In the genomic region with DNA sequence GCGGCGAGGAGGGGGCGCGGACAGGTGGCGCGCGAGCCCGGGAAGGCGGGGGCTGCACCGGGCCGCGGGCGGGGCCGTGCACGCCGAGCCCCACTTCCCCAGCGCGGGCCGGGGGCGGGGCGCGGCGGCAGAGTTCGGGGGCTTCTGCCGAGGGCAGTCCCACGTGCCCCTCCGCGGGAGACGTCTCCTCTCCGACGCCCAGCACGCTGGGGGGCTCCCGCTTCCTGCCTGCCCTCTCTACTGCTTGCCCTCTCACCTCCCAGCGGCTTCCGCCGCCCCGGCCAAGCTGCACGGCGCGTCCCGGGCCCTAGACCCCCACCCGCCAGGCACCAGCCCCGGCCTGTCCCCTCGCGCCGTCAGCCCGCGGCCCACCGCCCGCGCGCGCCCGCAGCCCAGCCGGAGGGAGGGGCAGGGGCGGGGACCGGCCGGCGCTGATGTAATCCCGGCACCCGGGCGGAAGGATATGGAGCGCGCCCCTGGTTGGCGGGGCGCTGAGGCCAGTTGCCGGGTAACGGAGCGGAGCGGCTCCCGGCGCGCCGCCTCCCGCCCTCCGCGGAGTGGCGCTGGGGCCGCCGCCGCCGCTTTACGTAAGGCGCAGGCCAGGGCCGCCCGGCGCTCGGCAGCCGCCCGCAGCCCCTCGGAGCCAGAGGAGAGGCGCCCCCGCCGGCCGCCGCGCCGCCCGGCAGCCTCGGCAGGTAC, we compare ENCODE assay signal across 1 cellular context.
TF ChIP-seq lines count a peak whose summit lies in the region.

A gene with protein sequence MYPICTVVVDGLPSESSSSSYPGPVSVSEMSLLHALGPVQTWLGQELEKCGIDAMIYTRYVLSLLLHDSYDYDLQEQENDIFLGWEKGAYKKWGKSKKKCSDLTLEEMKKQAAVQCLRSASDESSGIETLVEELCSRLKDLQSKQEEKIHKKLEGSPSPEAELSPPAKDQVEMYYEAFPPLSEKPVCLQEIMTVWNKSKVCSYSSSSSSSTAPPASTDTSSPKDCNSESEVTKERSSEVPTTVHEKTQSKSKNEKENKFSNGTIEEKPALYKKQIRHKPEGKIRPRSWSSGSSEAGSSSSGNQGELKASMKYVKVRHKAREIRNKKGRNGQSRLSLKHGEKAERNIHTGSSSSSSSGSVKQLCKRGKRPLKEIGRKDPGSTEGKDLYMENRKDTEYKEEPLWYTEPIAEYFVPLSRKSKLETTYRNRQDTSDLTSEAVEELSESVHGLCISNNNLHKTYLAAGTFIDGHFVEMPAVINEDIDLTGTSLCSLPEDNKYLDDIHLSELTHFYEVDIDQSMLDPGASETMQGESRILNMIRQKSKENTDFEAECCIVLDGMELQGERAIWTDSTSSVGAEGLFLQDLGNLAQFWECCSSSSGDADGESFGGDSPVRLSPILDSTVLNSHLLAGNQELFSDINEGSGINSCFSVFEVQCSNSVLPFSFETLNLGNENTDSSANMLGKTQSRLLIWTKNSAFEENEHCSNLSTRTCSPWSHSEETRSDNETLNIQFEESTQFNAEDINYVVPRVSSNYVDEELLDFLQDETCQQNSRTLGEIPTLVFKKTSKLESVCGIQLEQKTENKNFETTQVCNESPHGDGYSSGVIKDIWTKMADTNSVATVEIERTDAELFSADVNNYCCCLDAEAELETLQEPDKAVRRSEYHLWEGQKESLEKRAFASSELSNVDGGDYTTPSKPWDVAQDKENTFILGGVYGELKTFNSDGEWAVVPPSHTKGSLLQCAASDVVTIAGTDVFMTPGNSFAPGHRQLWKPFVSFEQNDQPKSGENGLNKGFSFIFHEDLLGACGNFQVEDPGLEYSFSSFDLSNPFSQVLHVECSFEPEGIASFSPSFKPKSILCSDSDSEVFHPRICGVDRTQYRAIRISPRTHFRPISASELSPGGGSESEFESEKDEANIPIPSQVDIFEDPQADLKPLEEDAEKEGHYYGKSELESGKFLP (N-terminal part only) (plus strand): TSS at position 581 of the 699 bp plus-strand sequence. CDS start 41,727 bp downstream, outside the sequence.

TF ChIP-seq in HepG2, 621 proteins besides CTCF, POLR2A, EP300 and RAD21 (continued from another document and continues in another):
- TF ChIP-seq, protein P1, sequence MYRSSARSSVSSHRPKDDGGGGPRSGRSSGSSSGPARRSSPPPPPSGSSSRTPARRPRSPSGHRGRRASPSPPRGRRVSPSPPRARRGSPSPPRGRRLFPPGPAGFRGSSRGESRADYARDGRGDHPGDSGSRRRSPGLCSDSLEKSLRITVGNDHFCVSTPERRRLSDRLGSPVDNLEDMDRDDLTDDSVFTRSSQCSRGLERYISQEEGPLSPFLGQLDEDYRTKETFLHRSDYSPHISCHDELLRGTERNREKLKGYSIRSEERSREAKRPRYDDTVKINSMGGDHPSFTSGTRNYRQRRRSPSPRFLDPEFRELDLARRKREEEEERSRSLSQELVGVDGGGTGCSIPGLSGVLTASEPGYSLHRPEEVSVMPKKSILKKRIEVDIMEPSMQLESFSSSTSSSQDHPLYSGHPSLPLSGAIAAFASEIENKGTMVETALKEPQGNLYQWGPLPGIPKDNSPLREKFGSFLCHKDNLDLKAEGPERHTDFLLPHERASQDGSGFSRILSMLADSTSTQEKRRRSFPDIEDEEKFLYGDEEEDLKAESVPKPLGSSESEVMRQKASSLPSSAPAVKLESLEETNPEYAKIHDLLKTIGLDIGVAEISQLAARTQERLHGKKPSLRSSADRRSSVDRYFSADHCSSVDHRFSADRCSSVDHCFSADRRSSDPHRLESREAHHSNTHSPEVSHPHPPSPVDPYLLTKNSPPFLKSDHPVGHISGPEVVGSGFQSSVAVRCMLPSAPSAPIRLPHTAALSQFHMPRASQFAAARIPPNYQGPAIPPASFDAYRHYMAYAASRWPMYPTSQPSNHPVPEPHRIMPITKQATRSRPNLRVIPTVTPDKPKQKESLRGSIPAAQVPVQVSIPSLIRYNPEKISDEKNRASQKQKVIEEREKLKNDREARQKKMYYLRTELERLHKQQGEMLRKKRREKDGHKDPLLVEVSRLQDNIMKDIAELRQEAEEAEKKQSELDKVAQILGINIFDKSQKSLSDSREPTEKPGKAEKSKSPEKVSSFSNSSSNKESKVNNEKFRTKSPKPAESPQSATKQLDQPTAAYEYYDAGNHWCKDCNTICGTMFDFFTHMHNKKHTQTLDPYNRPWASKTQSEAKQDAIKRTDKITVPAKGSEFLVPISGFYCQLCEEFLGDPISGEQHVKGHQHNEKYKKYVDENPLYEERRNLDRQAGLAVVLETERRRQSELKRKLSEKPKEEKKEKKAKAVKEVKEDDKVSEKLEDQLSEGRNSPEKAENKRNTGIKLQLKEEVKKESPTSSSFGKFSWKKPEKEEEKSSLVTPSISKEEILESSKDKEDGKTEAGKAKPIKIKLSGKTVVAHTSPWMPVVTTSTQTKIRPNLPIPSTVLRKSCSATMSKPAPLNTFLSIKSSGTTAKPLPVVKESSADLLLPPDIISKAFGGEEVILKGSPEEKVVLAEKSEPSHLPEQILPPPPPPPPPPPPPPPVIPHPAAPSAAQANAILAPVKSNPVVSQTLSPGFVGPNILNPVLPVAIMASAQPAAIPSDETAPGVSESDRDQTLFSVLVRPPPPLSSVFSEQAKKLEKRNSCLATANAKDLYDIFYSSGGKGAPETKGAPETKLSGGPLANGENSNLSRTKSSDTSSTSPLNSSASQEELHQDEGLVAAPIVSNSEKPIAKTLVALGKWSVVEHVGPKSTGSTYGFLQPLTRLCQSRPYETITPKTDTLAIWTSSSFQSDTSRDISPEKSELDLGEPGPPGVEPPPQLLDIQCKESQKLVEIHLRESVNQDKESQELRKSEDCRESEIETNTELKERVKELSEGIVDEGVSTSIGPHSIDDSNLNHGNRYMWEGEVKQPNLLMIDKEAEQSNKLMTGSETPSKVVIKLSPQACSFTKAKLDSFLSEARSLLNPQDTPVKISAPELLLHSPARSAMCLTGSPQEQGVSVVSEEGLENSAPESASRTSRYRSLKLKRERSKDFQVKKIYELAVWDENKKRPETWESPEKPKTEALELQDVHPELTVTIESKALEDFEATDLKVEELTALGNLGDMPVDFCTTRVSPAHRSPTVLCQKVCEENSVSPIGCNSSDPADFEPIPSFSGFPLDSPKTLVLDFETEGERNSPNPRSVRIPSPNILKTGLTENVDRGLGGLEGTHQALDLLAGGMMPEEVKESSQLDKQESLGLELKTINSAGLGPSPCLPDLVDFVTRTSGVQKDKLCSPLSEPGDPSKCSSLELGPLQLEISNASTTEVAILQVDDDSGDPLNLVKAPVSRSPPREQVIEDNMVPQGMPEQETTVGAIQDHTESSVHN (CRISPR knock-in tag; IDR thresholded peaks at IDR 0.05) = no peak
- no peak for TF ChIP-seq NFE2L1 (CRISPR knock-in tag; IDR thresholded peaks at IDR 0.05; ENCODE audit: borderline replicate concordance)
- TF ChIP-seq ZNF232 (CRISPR knock-in tag; IDR thresholded peaks at IDR 0.05; ENCODE audit: borderline replicate concordance) = 0 out of 2 replicates have a peak, but pooled peaks have one; percentile 44
- peak; percentile 80; the same call in 1 of the 2 replicates for TF ChIP-seq ATF7-NPFF (CRISPR knock-in tag; IDR thresholded peaks at IDR 0.05; ENCODE audit: low read depth)
- TF ChIP-seq ZNF430 (CRISPR knock-in tag; IDR thresholded peaks at IDR 0.05) = no peak; the same call in 1 of the 2 replicates
- no peak for TF ChIP-seq ZNF772 (CRISPR knock-in tag; IDR thresholded peaks at IDR 0.05)
- peak; percentile 77 for TF ChIP-seq TOPORS (CRISPR knock-in tag; IDR thresholded peaks at IDR 0.05)
- no peak for TF ChIP-seq MAFK (conservative IDR thresholded peaks at IDR 0.05 in 1 of 2, IDR thresholded peaks at IDR 0.05 in 1 of 2; ENCODE audit: low read length in 2 of 2)
- no peak for TF ChIP-seq ZNF672 (CRISPR knock-in tag; IDR thresholded peaks at IDR 0.05)
- TF ChIP-seq, protein P2, sequence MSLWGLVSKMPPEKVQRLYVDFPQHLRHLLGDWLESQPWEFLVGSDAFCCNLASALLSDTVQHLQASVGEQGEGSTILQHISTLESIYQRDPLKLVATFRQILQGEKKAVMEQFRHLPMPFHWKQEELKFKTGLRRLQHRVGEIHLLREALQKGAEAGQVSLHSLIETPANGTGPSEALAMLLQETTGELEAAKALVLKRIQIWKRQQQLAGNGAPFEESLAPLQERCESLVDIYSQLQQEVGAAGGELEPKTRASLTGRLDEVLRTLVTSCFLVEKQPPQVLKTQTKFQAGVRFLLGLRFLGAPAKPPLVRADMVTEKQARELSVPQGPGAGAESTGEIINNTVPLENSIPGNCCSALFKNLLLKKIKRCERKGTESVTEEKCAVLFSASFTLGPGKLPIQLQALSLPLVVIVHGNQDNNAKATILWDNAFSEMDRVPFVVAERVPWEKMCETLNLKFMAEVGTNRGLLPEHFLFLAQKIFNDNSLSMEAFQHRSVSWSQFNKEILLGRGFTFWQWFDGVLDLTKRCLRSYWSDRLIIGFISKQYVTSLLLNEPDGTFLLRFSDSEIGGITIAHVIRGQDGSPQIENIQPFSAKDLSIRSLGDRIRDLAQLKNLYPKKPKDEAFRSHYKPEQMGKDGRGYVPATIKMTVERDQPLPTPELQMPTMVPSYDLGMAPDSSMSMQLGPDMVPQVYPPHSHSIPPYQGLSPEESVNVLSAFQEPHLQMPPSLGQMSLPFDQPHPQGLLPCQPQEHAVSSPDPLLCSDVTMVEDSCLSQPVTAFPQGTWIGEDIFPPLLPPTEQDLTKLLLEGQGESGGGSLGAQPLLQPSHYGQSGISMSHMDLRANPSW (CRISPR knock-in tag; IDR thresholded peaks at IDR 0.05; ENCODE audit: borderline replicate concordance) = no peak
- no peak; the same call in 1 of the 2 replicates for TF ChIP-seq ZNF446 (CRISPR knock-in tag; IDR thresholded peaks at IDR 0.05)
- TF ChIP-seq, protein P3, sequence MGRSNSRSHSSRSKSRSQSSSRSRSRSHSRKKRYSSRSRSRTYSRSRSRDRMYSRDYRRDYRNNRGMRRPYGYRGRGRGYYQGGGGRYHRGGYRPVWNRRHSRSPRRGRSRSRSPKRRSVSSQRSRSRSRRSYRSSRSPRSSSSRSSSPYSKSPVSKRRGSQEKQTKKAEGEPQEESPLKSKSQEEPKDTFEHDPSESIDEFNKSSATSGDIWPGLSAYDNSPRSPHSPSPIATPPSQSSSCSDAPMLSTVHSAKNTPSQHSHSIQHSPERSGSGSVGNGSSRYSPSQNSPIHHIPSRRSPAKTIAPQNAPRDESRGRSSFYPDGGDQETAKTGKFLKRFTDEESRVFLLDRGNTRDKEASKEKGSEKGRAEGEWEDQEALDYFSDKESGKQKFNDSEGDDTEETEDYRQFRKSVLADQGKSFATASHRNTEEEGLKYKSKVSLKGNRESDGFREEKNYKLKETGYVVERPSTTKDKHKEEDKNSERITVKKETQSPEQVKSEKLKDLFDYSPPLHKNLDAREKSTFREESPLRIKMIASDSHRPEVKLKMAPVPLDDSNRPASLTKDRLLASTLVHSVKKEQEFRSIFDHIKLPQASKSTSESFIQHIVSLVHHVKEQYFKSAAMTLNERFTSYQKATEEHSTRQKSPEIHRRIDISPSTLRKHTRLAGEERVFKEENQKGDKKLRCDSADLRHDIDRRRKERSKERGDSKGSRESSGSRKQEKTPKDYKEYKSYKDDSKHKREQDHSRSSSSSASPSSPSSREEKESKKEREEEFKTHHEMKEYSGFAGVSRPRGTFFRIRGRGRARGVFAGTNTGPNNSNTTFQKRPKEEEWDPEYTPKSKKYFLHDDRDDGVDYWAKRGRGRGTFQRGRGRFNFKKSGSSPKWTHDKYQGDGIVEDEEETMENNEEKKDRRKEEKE (IDR thresholded peaks at IDR 0.05) = no peak
- peak; percentile 57 for TF ChIP-seq ZNF564 (CRISPR knock-in tag; IDR thresholded peaks at IDR 0.05)
- TF ChIP-seq BRD4 (CRISPR knock-in tag; IDR thresholded peaks at IDR 0.05) = 0 out of 2 replicates have a peak, but pooled peaks have one; percentile 40
- TF ChIP-seq, protein P4, sequence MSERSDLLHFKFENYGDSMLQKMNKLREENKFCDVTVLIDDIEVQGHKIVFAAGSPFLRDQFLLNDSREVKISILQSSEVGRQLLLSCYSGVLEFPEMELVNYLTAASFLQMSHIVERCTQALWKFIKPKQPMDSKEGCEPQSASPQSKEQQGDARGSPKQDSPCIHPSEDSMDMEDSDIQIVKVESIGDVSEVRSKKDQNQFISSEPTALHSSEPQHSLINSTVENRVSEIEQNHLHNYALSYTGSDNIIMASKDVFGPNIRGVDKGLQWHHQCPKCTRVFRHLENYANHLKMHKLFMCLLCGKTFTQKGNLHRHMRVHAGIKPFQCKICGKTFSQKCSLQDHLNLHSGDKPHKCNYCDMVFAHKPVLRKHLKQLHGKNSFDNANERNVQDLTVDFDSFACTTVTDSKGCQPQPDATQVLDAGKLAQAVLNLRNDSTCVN (CRISPR knock-in tag; IDR thresholded peaks at IDR 0.05; ENCODE audit: borderline replicate concordance) = no peak
- 0 out of 2 replicates have a peak, but pooled peaks have one; percentile 36 for TF ChIP-seq ZNF343 (CRISPR knock-in tag; IDR thresholded peaks at IDR 0.05)
- no peak for TF ChIP-seq ZNF292 (CRISPR knock-in tag; IDR thresholded peaks at IDR 0.05; ENCODE audit: borderline replicate concordance, low read depth)
- TF ChIP-seq, protein P5, sequence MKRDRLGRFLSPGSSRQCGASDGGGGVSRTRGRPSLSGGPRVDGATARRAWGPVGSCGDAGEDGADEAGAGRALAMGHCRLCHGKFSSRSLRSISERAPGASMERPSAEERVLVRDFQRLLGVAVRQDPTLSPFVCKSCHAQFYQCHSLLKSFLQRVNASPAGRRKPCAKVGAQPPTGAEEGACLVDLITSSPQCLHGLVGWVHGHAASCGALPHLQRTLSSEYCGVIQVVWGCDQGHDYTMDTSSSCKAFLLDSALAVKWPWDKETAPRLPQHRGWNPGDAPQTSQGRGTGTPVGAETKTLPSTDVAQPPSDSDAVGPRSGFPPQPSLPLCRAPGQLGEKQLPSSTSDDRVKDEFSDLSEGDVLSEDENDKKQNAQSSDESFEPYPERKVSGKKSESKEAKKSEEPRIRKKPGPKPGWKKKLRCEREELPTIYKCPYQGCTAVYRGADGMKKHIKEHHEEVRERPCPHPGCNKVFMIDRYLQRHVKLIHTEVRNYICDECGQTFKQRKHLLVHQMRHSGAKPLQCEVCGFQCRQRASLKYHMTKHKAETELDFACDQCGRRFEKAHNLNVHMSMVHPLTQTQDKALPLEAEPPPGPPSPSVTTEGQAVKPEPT (CRISPR knock-in tag; IDR thresholded peaks at IDR 0.05; ENCODE audit: low read depth) = peak; percentile 25; the same call in 1 of the 2 replicates
- TF ChIP-seq, protein P6, sequence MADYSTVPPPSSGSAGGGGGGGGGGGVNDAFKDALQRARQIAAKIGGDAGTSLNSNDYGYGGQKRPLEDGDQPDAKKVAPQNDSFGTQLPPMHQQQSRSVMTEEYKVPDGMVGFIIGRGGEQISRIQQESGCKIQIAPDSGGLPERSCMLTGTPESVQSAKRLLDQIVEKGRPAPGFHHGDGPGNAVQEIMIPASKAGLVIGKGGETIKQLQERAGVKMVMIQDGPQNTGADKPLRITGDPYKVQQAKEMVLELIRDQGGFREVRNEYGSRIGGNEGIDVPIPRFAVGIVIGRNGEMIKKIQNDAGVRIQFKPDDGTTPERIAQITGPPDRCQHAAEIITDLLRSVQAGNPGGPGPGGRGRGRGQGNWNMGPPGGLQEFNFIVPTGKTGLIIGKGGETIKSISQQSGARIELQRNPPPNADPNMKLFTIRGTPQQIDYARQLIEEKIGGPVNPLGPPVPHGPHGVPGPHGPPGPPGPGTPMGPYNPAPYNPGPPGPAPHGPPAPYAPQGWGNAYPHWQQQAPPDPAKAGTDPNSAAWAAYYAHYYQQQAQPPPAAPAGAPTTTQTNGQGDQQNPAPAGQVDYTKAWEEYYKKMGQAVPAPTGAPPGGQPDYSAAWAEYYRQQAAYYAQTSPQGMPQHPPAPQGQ (CRISPR knock-in tag; IDR thresholded peaks at IDR 0.05; ENCODE audit: borderline replicate concordance) = no peak
- no peak for TF ChIP-seq ZC3H13 (CRISPR knock-in tag; IDR thresholded peaks at IDR 0.05)
